ENCODE assay signal across 20 cellular contexts in genomic region chr22:29947410-29948387, GRCh38.
DNase-seq lines count a peak whose midpoint lies in the region; ATAC-seq, FAIRE-seq and TF ChIP-seq lines count a peak whose summit lies in the region.
"Had no signal": no experiment of that assay in that cellular context is flagged by ENCODE, and none has a peak within 500 bp of the region (broad histone marks: within the 10 kb centered on the region; RNA-seq: fewer than 3 reads in every experiment).

No MANE protein-coding gene starts in this region.

- peaks cover under 1% of the 10 kb centered on the region for H3K36me3 Mint-ChIP-seq in activated CD8-positive, alpha-beta T cell treated with anti-CD3 and anti-CD28 coated beads for 36 hours (ENCODE audit: low read depth)
- H3K36me3 Mint-ChIP-seq: naive B cell had no signal

- H3K4me3 ChIP-seq in right cardiac atrium (ENCODE audit: low read length) (no peak overlapping the region), bronchial epithelial cell (ENCODE audit: low read depth, low read length) (no peak overlapping the region)

- no peak overlapping the region for H3K4me3 Mint-ChIP-seq in activated CD8-positive, alpha-beta T cell treated with anti-CD3 and anti-CD28 coated beads for 36 hours
- H3K4me3 Mint-ChIP-seq: activated CD4-positive, alpha-beta T cell treated with anti-CD3 and anti-CD28 coated beads, Interleukin-2, amount 10 ng/mL, durations not matched to agents 24 days and 14 days; activated T-cell treated with anti-CD3 and anti-CD28 coated beads, Interleukin-2, amount 50 U/mL, for 72 hours; naive B cell; stimulated activated naive CD8-positive, alpha-beta T cell treated with anti-CD3 and anti-CD28 coated beads, Interleukin-15, amount 100 ng/mL, for 72 hours had no signal

- H3K9me3 ChIP-seq in right cardiac atrium (ENCODE audit: control insufficient read depth, low read length) = no peaks in the 10 kb centered on the region

- peaks cover 9% of the 10 kb centered on the region for H3K4me1 ChIP-seq in right cardiac atrium (ENCODE audit: control insufficient read depth, insufficient read depth, low read length)

- DNase-seq in Right ventricle myocardium superior (no peak), right cardiac atrium (no peak), bronchial epithelial cell (ENCODE audit: low read depth) (peak; percentile 11), iris pigment epithelial cell (ENCODE audit: low read depth) (peak; percentile 37), D721Med (ENCODE audit: insufficient read length, low spot score) (no peak), NOMO-1 treated with dmso at 0.1 percent for 144 hours (lab: John Stamatoyannopoulos, UW; ENCODE audit: unreplicated experiment) (no peak)
- DNase-seq in activated CD8-positive, alpha-beta T cell treated with anti-CD3 and anti-CD28 coated beads for 36 hours = no peak
- DNase-seq: activated CD4-positive, alpha-beta T cell treated with anti-CD3 and anti-CD28 coated beads, Interleukin-2, amount 10 ng/mL, durations not matched to agents 24 days and 14 days; activated T-cell treated with anti-CD3 and anti-CD28 coated beads, Interleukin-2, amount 50 U/mL, for 72 hours; amniotic stem cell; effector memory CD4-positive, alpha-beta T cell; glutamatergic neuron; Karpas-422; naive B cell; NCI-H1930; NCI-H748 treated with DMSO at 0.1 percent for 48 hours; stimulated activated naive CD8-positive, alpha-beta T cell treated with anti-CD3 and anti-CD28 coated beads, Interleukin-15, amount 100 ng/mL, for 72 hours; T-helper 2 cell had no signal

- H3K27me3 Mint-ChIP-seq in activated CD8-positive, alpha-beta T cell treated with anti-CD3 and anti-CD28 coated beads for 36 hours = no peaks in the 10 kb centered on the region
- H3K27me3 Mint-ChIP-seq: naive B cell; stimulated activated naive CD8-positive, alpha-beta T cell treated with anti-CD3 and anti-CD28 coated beads, Interleukin-15, amount 100 ng/mL, for 72 hours had no signal

- no peak for FAIRE-seq in bronchial epithelial cell (lab: Jason Lieb, UNC)
- FAIRE-seq in D721Med (lab: Jason Lieb, UNC) = no peak
- FAIRE-seq: H1 had no signal

- H3K9me3 Mint-ChIP-seq in activated CD8-positive, alpha-beta T cell treated with anti-CD3 and anti-CD28 coated beads for 36 hours = peaks cover 1% of the 10 kb centered on the region
- H3K9me3 Mint-ChIP-seq: activated CD4-positive, alpha-beta T cell treated with anti-CD3 and anti-CD28 coated beads, Interleukin-2, amount 10 ng/mL, durations not matched to agents 24 days and 14 days; activated T-cell treated with anti-CD3 and anti-CD28 coated beads, Interleukin-2, amount 50 U/mL, for 72 hours had no signal

- no peak for TF ChIP-seq CTCF in bronchial epithelial cell (IDR thresholded peaks at IDR 0.05; ENCODE audit: insufficient read depth, low read length, severe bottlenecking)
- TF ChIP-seq CTCF in activated CD8-positive, alpha-beta T cell treated with anti-CD3 and anti-CD28 coated beads for 36 hours (IDR thresholded peaks at IDR 0.05) = no peak
- TF ChIP-seq CTCF in D721Med (IDR thresholded peaks at IDR 0.05; ENCODE audit: insufficient read depth, missing control alignments) = no peak

- peaks cover 50% of the 10 kb centered on the region for H3K4me1 Mint-ChIP-seq in activated CD8-positive, alpha-beta T cell treated with anti-CD3 and anti-CD28 coated beads for 36 hours (ENCODE audit: low read depth)

- CTCF ChIA-PET in activated CD8-positive, alpha-beta T cell treated with anti-CD3 and anti-CD28 coated beads for 36 hours (lab: Charles Lee) = interaction anchor here (1.2 to 1.5 kb wide), 2 partner anchors 32 to 57 kb away, joined by 3 to 4 read pairs; no protein-coding TSS in a partner anchor

- POLR2A ChIA-PET in activated CD8-positive, alpha-beta T cell treated with anti-CD3 and anti-CD28 coated beads for 36 hours (lab: Charles Lee) = no interaction called here

- intact Hi-C loops in Right ventricle myocardium superior (cut with DNase I) = no loop called here
- intact Hi-C loops in right cardiac atrium (cut with DNase I) = no loop called here
- intact Hi-C loops in activated CD8-positive, alpha-beta T cell treated with anti-CD3 and anti-CD28 coated beads for 36 hours (cut with micrococcal nuclease) = no loop called here

- WGBS in right cardiac atrium = 42% methylated on average over 4 of the region's 4 CpGs

- ATAC-seq in Right ventricle myocardium superior (ENCODE audit: poor library complexity) (peak; percentile 47), right cardiac atrium (no peak), GM21447 (IDR thresholded peaks at IDR 0.05; ENCODE audit: unreplicated experiment) (no peak)
- ATAC-seq in activated CD8-positive, alpha-beta T cell treated with anti-CD3 and anti-CD28 coated beads for 36 hours = no peak
- ATAC-seq: activated T-cell treated with anti-CD3 and anti-CD28 coated beads, Interleukin-2, amount 50 U/mL, for 72 hours; stimulated activated naive CD8-positive, alpha-beta T cell treated with anti-CD3 and anti-CD28 coated beads, Interleukin-15, amount 100 ng/mL, for 72 hours had no signal

- no peaks in the 10 kb centered on the region for H3K36me3 ChIP-seq in bronchial epithelial cell (ENCODE audit: control insufficient read depth, insufficient read depth, low read length)

- H3K27me3 ChIP-seq in right cardiac atrium (ENCODE audit: control insufficient read depth, insufficient read depth) (no peaks in the 10 kb centered on the region), bronchial epithelial cell (ENCODE audit: control insufficient read depth, insufficient read depth, low read length) (no peaks in the 10 kb centered on the region)

- no peak overlapping the region for H3K27ac Mint-ChIP-seq in activated CD8-positive, alpha-beta T cell treated with anti-CD3 and anti-CD28 coated beads for 36 hours
- H3K27ac Mint-ChIP-seq: activated CD4-positive, alpha-beta T cell treated with anti-CD3 and anti-CD28 coated beads, Interleukin-2, amount 10 ng/mL, durations not matched to agents 24 days and 14 days; activated T-cell treated with anti-CD3 and anti-CD28 coated beads, Interleukin-2, amount 50 U/mL, for 72 hours; stimulated activated naive CD8-positive, alpha-beta T cell treated with anti-CD3 and anti-CD28 coated beads, Interleukin-15, amount 100 ng/mL, for 72 hours had no signal

- no peak overlapping the region for H3K27ac ChIP-seq in right cardiac atrium (ENCODE audit: low read length)

Comparison
In these comparisons a context has a peak if more than half of its experiments do, and no peak if none do; other contexts are left out.
1. DNase-seq: peak in bronchial epithelial cell (single experiment) and iris pigment epithelial cell (single experiment); none in Right ventricle myocardium superior (single experiment), right cardiac atrium (0 of 3), activated CD8-positive, alpha-beta T cell treated with anti-CD3 and anti-CD28 coated beads for 36 hours (single experiment), D721Med (single experiment) and NOMO-1 treated with dmso at 0.1 percent for 144 hours (single experiment).